30 cellular contexts compared by ENCODE assay signal in genomic region chr12:51401900-51402299, GRCh38. TPM values are rescaled to one million over a fixed set of nuclear protein-coding genes. Genes with fewer than 3 reads are reported as not detected.
"Had no signal": no experiment of that assay in that cellular context is flagged by ENCODE, and none has a peak within 500 bp of the region (broad histone marks: within the 10 kb centered on the region; RNA-seq: fewer than 3 reads in every experiment).

No MANE protein-coding gene starts in this region.

- H3K4me2 ChIP-seq: PC-9 had no signal

- H3K4me1 ChIP-seq: adrenal gland, breast epithelium had no signal

- ATAC-seq: activated CD8-positive, alpha-beta T cell treated with anti-CD3 and anti-CD28 coated beads, Interleukin-2, amount 10 ng/mL, durations not matched to agents 7 days and 5 days; T-helper 17 cell; WTC11 had no signal

- H2AFZ ChIP-seq: PC-9 had no signal

- H3K27me3 ChIP-seq: adrenal gland, breast epithelium had no signal

- H3K36me3 ChIP-seq: adrenal gland, breast epithelium had no signal

- DNase-seq: activated CD4-positive, alpha-beta T cell treated with anti-CD3 and anti-CD28 coated beads for 48 hours; activated CD4-positive, alpha-beta T cell treated with anti-CD3 and anti-CD28 coated beads, Interleukin-2, amount 50 U/mL, for 4 hours; activated CD4-positive, CD25-positive, alpha-beta regulatory T cell treated with anti-CD3 and anti-CD28 coated beads, Interleukin-2, amount 50 U/mL, for 72 hours; activated CD8-positive, alpha-beta memory T cell treated with anti-CD3 and anti-CD28 coated beads, Interleukin-2, amount 50 U/mL, for 48 hours; activated CD8-positive, alpha-beta T cell treated with anti-CD3 and anti-CD28 coated beads, Interleukin-2, amount 10 ng/mL, durations not matched to agents 7 days and 5 days; activated naive CD4-positive, alpha-beta T cell treated with anti-CD3 and anti-CD28 coated beads, Interleukin-2, amount 50 U/mL, for 16 hours; activated naive CD8-positive, alpha-beta T cell treated with anti-CD3 and anti-CD28 coated beads, Interleukin-2, amount 10 ng/mL, durations not matched to agents 7 days and 5 days; activated T-cell treated with anti-CD3 and anti-CD28 coated beads, Interleukin-2, amount 50 U/mL, for 1 hour; adrenal gland; aorta; caudate nucleus; Karpas-422; MV-4-11; NCI-H1092 treated with DMSO at 0.1 percent for 48 hours; NCI-H1417 treated with DMSO at 0.1 percent for 48 hours; NCI-H1694; NCI-H2029; NCI-H2107; NCI-H2171 treated with DMSO at 0.1 percent for 48 hours; NCI-H345; NCI-H510A; NCI-H526 treated with DMSO at 0.1 percent for 48 hours; NCI-H82; PC-9; SHP77 treated with DMSO at 0.1 percent for 48 hours; T-helper 17 cell; T-helper 9 cell had no signal

- H3K4me3 ChIP-seq: adrenal gland, breast epithelium, PC-9 had no signal

- H3K27ac ChIP-seq: adrenal gland, breast epithelium, PC-9 had no signal

- H3K9me3 ChIP-seq: adrenal gland, breast epithelium had no signal

RNA-seq across cellular contexts. Expression of gene CELA1, which starts 55.4 kb away (rescaled TPM):
- total RNA-seq: activated CD8-positive, alpha-beta T cell treated with anti-CD3 and anti-CD28 coated beads, Interleukin-2, amount 10 ng/mL, durations not matched to agents 7 days and 5 days; activated naive CD8-positive, alpha-beta T cell treated with anti-CD3 and anti-CD28 coated beads, Interleukin-2, amount 10 ng/mL, durations not matched to agents 7 days and 5 days; aorta; breast epithelium; PC-9; SK-MEL-5; WTC11 had no signal
- polyA plus RNA-seq: aorta had no signal
